ENCODE assay signal across 19 cellular contexts in the genomic region with DNA sequence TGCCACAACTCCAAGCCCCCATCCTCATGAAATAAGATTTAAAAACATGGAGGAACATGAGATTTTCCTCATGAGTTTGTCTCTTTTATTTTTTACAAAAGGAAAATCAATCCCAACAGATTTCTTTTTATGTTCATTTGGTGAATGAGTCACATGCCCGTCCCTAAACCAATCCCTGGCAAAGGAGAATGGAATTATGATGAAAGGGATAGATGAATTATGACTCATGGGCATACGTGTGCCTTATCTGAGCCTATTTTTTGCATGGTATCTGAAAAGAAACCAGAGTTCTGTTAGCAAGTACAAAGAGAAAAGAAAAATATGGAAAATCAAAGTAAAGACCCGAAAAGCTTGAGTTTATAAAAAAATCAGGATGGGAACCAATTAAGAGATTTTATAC.
"Had no signal": no experiment of that assay in that cellular context is flagged by ENCODE, and none has a peak within 500 bp of the region (broad histone marks: within the 10 kb centered on the region; RNA-seq: fewer than 3 reads in every experiment).

No MANE protein-coding gene starts in this region.

- H3K36me3 ChIP-seq: adrenal gland, heart left ventricle, thoracic aorta, upper lobe of right lung had no signal

- DNase-seq: activated CD4-positive, alpha-beta T cell treated with anti-CD3 and anti-CD28 coated beads for 1 hour; activated CD8-positive, alpha-beta memory T cell treated with anti-CD3 and anti-CD28 coated beads, Interleukin-2, amount 50 U/mL, for 4 hours; activated CD8-positive, alpha-beta T cell treated with anti-CD3 and anti-CD28 coated beads, Interleukin-2, amount 10 ng/mL, durations not matched to agents 7 days and 5 days; activated effector memory CD4-positive, alpha-beta T cell treated with anti-CD3 and anti-CD28 coated beads, Interleukin-2, amount 50 U/mL, for 16 hours; activated T-cell treated with anti-CD3 and anti-CD28 coated beads, Interleukin-2, amount 50 U/mL, for 48 hours; adrenal gland; effector CD8-positive, alpha-beta T cell; foreskin melanocyte; heart left ventricle; immature natural killer cell; mesendoderm; stimulated activated CD4-positive, alpha-beta T cell treated with anti-CD3 and anti-CD28 coated beads, Interleukin-1b, Interleukin-23, amount 100 ng/mL, for 48 hours; T-helper 9 cell; upper lobe of right lung had no signal

- H3K27ac Mint-ChIP-seq: activated CD8-positive, alpha-beta T cell treated with anti-CD3 and anti-CD28 coated beads, Interleukin-2, amount 10 ng/mL, durations not matched to agents 7 days and 5 days; activated naive CD4-positive, alpha-beta T cell treated with anti-CD3 and anti-CD28 coated beads, Interleukin-2, amount 50 U/mL, for 24 hours; immature natural killer cell; natural killer cell treated with Interleukin-12 subunit alpha and Interleukin-12 subunit beta and Interleukin-15 and Interleukin-18, amount 100 ng/mL, for 72 hours had no signal

- FAIRE-seq: endothelial cell of umbilical vein had no signal

- H3K4me1 ChIP-seq: adrenal gland, heart left ventricle, upper lobe of right lung had no signal

- H3K27me3 Mint-ChIP-seq: brain had no signal

- H3K4me3 ChIP-seq: adrenal gland, heart left ventricle, thoracic aorta, upper lobe of right lung had no signal

- H3K27ac ChIP-seq: adrenal gland, heart left ventricle, thoracic aorta, upper lobe of right lung had no signal

- H3K9me3 ChIP-seq: adrenal gland, heart left ventricle, thoracic aorta, upper lobe of right lung had no signal

- H3K9me3 Mint-ChIP-seq: activated naive CD4-positive, alpha-beta T cell treated with anti-CD3 and anti-CD28 coated beads, Interleukin-2, amount 50 U/mL, for 24 hours; natural killer cell treated with Interleukin-12 subunit alpha and Interleukin-12 subunit beta and Interleukin-15 and Interleukin-18, amount 100 ng/mL, for 72 hours had no signal

- H3K4me3 Mint-ChIP-seq: activated CD8-positive, alpha-beta T cell treated with anti-CD3 and anti-CD28 coated beads, Interleukin-2, amount 10 ng/mL, durations not matched to agents 7 days and 5 days; activated naive CD4-positive, alpha-beta T cell treated with anti-CD3 and anti-CD28 coated beads, Interleukin-2, amount 50 U/mL, for 24 hours; brain; immature natural killer cell; natural killer cell treated with Interleukin-12 subunit alpha and Interleukin-12 subunit beta and Interleukin-15 and Interleukin-18, amount 100 ng/mL, for 72 hours had no signal

- H3K27me3 ChIP-seq: adrenal gland, upper lobe of right lung had no signal

- H3K4me1 Mint-ChIP-seq: activated naive CD4-positive, alpha-beta T cell treated with anti-CD3 and anti-CD28 coated beads, Interleukin-2, amount 50 U/mL, for 24 hours; immature natural killer cell had no signal

- H3K36me3 Mint-ChIP-seq: activated naive CD4-positive, alpha-beta T cell treated with anti-CD3 and anti-CD28 coated beads, Interleukin-2, amount 50 U/mL, for 24 hours; immature natural killer cell had no signal
